Comparison of ENCODE assay signal across 17 cellular contexts in the genomic region with DNA sequence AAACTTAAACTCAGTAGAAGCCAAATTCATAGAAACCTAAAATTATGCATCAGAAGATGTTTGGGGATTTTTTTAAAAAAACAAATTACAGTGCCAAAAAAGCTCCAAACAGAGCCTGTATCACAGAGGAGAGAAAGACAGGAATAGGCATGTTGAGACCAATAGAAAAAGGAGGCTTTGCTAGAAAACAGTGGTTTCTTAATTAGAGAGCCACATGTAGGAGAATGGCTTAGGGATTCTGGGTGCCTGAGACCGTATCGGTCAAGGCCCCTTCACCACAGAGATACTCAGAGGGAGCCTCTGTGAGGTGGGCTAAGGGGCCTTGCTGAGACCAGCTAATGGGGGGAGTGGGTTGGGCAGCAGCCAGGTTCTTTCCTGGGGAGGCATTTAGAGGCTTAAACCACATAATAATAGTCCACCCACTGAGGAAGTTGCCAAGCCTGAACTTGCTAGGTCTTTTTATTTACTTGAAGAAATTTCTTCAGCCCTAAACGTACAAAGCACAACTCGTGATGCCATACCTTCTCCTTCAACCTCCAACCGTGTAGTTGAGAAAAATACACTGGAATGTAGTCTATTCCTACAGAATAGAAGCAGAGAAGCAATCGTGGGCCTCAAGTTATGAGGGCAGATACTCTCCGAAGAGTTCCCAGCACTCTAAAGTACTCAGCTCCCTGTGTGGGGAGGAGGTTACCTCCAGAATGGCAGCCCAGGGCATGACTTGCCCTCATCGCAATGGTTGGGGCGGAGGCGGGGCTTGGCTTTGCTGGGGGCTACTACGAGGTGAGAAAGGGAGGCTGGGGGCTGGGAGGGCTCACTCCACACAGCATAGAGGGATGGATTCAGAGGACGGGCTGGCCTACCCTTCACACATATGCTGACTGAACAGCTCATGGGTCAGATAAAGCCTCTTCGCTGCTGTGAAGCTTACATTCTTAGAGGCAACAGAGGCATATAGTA.
A peak's percentile ranks its signal among the peaks of the same experiment; 100 is the strongest.
DNase-seq lines count a peak whose midpoint lies in the region; ATAC-seq and TF ChIP-seq lines count a peak whose summit lies in the region.
"Had no signal": no experiment of that assay in that cellular context is flagged by ENCODE, and none has a peak within 500 bp of the region (broad histone marks: within the 10 kb centered on the region; RNA-seq: fewer than 3 reads in every experiment).

No MANE protein-coding gene starts in this region.

- H3K56ac ChIP-seq in H9 (ENCODE audit: insufficient read length, low read depth, low read length): no peak overlapping the region

- no peak overlapping the region for H2AFZ ChIP-seq in H9 (ENCODE audit: low read length)
- H2AFZ ChIP-seq: PC-9 had no signal

- no peak overlapping the region for H3T11ph ChIP-seq in H9 (ENCODE audit: low read length)

- DNase-seq in H9 (no peak), astrocyte of the hippocampus (ENCODE audit: low read depth, low spot score) (peak; percentile 25), epithelial cell of prostate (ENCODE audit: low read depth, low spot score) (no peak)
- DNase-seq in activated T-cell treated with anti-CD3 and anti-CD28 coated beads, Interleukin-2, amount 50 U/mL, for 24 hours: no peak
- DNase-seq in central memory CD4-positive, alpha-beta T cell: no peak
- DNase-seq: CD8-positive, alpha-beta memory T cell; DND-41; NCI-H1048; NCI-H1436 treated with DMSO at 0.1 percent for 48 hours; NCI-H2081; NCI-H510A; NCI-H82; PC-9 had no signal

- no peak overlapping the region for H2BK5ac ChIP-seq in H9 (ENCODE audit: insufficient read length, low read length)

- no peak overlapping the region for H3K9ac ChIP-seq in H9 (ENCODE audit: extremely low read depth, insufficient read length, low read length)
- H3K9ac ChIP-seq: BLaER1, KMS-11 had no signal

- H3K23me2 ChIP-seq in H9 (ENCODE audit: insufficient read length, low read depth, low read length, poor library complexity, severe bottlenecking): no peaks in the 10 kb centered on the region

- no peak overlapping the region for H4K91ac ChIP-seq in H9 (ENCODE audit: insufficient read length, low read depth, low read length)

- no peaks in the 10 kb centered on the region for H3K79me2 ChIP-seq in H9 (ENCODE audit: insufficient read depth, low read length)

- H4K20me1 ChIP-seq in H9 (ENCODE audit: control insufficient read depth, insufficient read depth, insufficient read length): no peaks in the 10 kb centered on the region
- H4K20me1 ChIP-seq: BLaER1 had no signal

- peak overlapping the region; percentile 63 to 69 (median 65); a peak in 3 of 7 replicates for H3K27ac Mint-ChIP-seq in H9
- H3K27ac Mint-ChIP-seq in activated T-cell treated with anti-CD3 and anti-CD28 coated beads, Interleukin-2, amount 50 U/mL, for 24 hours: no peak overlapping the region

- no peak overlapping the region for H2BK20ac ChIP-seq in H9 (ENCODE audit: low read depth, low read length, poor library complexity, severe bottlenecking)

- H2BK12ac ChIP-seq in H9 (ENCODE audit: insufficient read length, low read depth, low read length): no peak overlapping the region

- H3K9me3 Mint-ChIP-seq in H9: no peaks in the 10 kb centered on the region
- no peaks in the 10 kb centered on the region for H3K9me3 Mint-ChIP-seq in activated T-cell treated with anti-CD3 and anti-CD28 coated beads, Interleukin-2, amount 50 U/mL, for 24 hours

- no peak overlapping the region for H3K4me3 ChIP-seq in skin epidermis
- H3K4me3 ChIP-seq: BLaER1, PC-9 had no signal

- H3K27me3 ChIP-seq in H9 (ENCODE audit: insufficient read depth, low read length): no peaks in the 10 kb centered on the region
- H3K27me3 ChIP-seq: BLaER1 had no signal

- no peak overlapping the region for H3K14ac ChIP-seq in H9 (ENCODE audit: insufficient read depth, low read length)

- H3K79me1 ChIP-seq in H9 (ENCODE audit: insufficient read depth, low read depth, low read length, poor library complexity, severe bottlenecking): no peaks in the 10 kb centered on the region

- no peak overlapping the region for H4K5ac ChIP-seq in H9 (ENCODE audit: insufficient read length, low read depth, low read length)

- H3K23ac ChIP-seq in H9 (ENCODE audit: insufficient read length, low read depth, low read length): no peak overlapping the region

- WGBS in H9 (ENCODE audit: extremely low coverage, insufficient read length, low lambda C conversion rate): no CpG with 5 or more reads among the region's 13 CpGs

- H3K27me3 Mint-ChIP-seq in H9 (ENCODE audit: low read depth): peaks cover 3% of the 10 kb centered on the region; the same call in 1 of the 2 replicates
- H3K27me3 Mint-ChIP-seq in activated T-cell treated with anti-CD3 and anti-CD28 coated beads, Interleukin-2, amount 50 U/mL, for 24 hours: no peaks in the 10 kb centered on the region

- H3K4me3 Mint-ChIP-seq in H9: no peak overlapping the region
- H3K4me3 Mint-ChIP-seq in activated T-cell treated with anti-CD3 and anti-CD28 coated beads, Interleukin-2, amount 50 U/mL, for 24 hours: no peak overlapping the region
- H3K4me3 Mint-ChIP-seq: CD8-positive, alpha-beta memory T cell had no signal

- no peak overlapping the region for H4K8ac ChIP-seq in H9 (replicated peaks; ENCODE audit: insufficient read length, low read depth, low read length)

- no peak for TF ChIP-seq CTCF in H9 (conservative IDR thresholded peaks at IDR 0.05)

- H3K36me3 Mint-ChIP-seq in H9 (ENCODE audit: insufficient read depth in 1 of 3, low read depth in 3 of 3): no peaks in the 10 kb centered on the region
- no peaks in the 10 kb centered on the region for H3K36me3 Mint-ChIP-seq in activated T-cell treated with anti-CD3 and anti-CD28 coated beads, Interleukin-2, amount 50 U/mL, for 24 hours (ENCODE audit: low read depth)
- H3K36me3 Mint-ChIP-seq: CD8-positive, alpha-beta memory T cell had no signal

- no peak overlapping the region for H2BK15ac ChIP-seq in H9 (ENCODE audit: low read depth, low read length)

- no peak overlapping the region for H3K4me2 ChIP-seq in H9 (ENCODE audit: insufficient read depth, insufficient read length, low read length)
- H3K4me2 ChIP-seq: BLaER1, KMS-11, PC-9 had no signal

- H3K4ac ChIP-seq in H9 (ENCODE audit: low read depth, low read length): no peak overlapping the region

- H3K4me1 Mint-ChIP-seq in H9: peaks cover 32 to 39% of the 10 kb centered on the region in 2 experiments
- H3K4me1 Mint-ChIP-seq in activated T-cell treated with anti-CD3 and anti-CD28 coated beads, Interleukin-2, amount 50 U/mL, for 24 hours (ENCODE audit: low read depth): no peaks in the 10 kb centered on the region

- no peak overlapping the region for H2AK5ac ChIP-seq in H9 (ENCODE audit: insufficient read length, low read length)

- no peak overlapping the region for H2BK120ac ChIP-seq in H9 (ENCODE audit: low read depth, low read length, poor library complexity, severe bottlenecking)

- H3K27ac ChIP-seq in H9 (ENCODE audit: insufficient read length, low read depth, low read length) (no peak overlapping the region), epithelial cell of prostate (peak overlapping the region; percentile 93), skin epidermis (peak overlapping the region in 12 of 21 experiments; percentile 0 to 69 (median 34))
- H3K27ac ChIP-seq: BLaER1, KMS-11, PC-9 had no signal

- H3K18ac ChIP-seq in H9 (ENCODE audit: insufficient read length, low read depth, low read length): no peak overlapping the region

- no peak for ATAC-seq in GM19452 (IDR thresholded peaks at IDR 0.05; ENCODE audit: unreplicated experiment)

- no peaks in the 10 kb centered on the region for H3K9me3 ChIP-seq in H9 (ENCODE audit: control insufficient read depth, low read depth, low read length)
- H3K9me3 ChIP-seq: BLaER1 had no signal

- H3K4me1 ChIP-seq in H9 (ENCODE audit: insufficient read depth, low read length): no peaks in the 10 kb centered on the region
